Comparison of ENCODE assay signal across 21 cellular contexts in genomic region chr12:115088328-115088994, GRCh38.
DNase-seq lines count a peak whose midpoint lies in the region; ATAC-seq, FAIRE-seq and TF ChIP-seq lines count a peak whose summit lies in the region.
"Had no signal": no experiment of that assay in that cellular context is flagged by ENCODE, and none has a peak within 500 bp of the region (broad histone marks: within the 10 kb centered on the region; RNA-seq: fewer than 3 reads in every experiment).

No MANE protein-coding gene starts in this region.

- no peaks in the 10 kb centered on the region for H3K27me3 ChIP-seq in adrenal gland
- H3K27me3 ChIP-seq in testis = no peaks in the 10 kb centered on the region
- H3K27me3 ChIP-seq in ascending aorta = no peaks in the 10 kb centered on the region
- H3K27me3 ChIP-seq in PC-9 (ENCODE audit: insufficient read depth, low read depth) = peaks cover 20% of the 10 kb centered on the region; the same call in 1 of the 2 replicates
- H3K27me3 ChIP-seq: esophagus muscularis mucosa, sigmoid colon, uterus had no signal

- H3F3A ChIP-seq in PC-9 (ENCODE audit: insufficient read depth, low read depth) = no peaks in the 10 kb centered on the region

- POLR2A ChIA-PET in PC-9 (lab: Charles Lee; ENCODE audit: unreplicated experiment) = no interaction called here

- WGBS in adrenal gland, 4 donors = 48 to 56% (median 48%) methylated on average over 3 of the region's 3 CpGs
- WGBS in testis, 2 donors = 63 to 73% methylated on average over 3 of the region's 3 CpGs

- FAIRE-seq in kidney (lab: Jason Lieb, UNC) = no peak
- FAIRE-seq: colon, GM12891 had no signal

- CTCF ChIA-PET in PC-9 (lab: Charles Lee) = no interaction called here

- H3K9me2 ChIP-seq in PC-9 (ENCODE audit: insufficient read depth) = no peaks in the 10 kb centered on the region

- H2AFZ ChIP-seq in PC-9 = no peak overlapping the region

- peaks cover 18 to 23% of the 10 kb centered on the region in 2 donors for H3K4me1 ChIP-seq in adrenal gland (replicated peaks in 1 of 2)
- H3K4me1 ChIP-seq in kidney (ENCODE audit: control insufficient read depth in 1 of 2, insufficient read depth in 1 of 2, low read depth in 1 of 2, low read length in 2 of 2) = no peaks in the 10 kb centered on the region
- no peaks in the 10 kb centered on the region for H3K4me1 ChIP-seq in testis
- H3K4me1 ChIP-seq in ascending aorta = no peaks in the 10 kb centered on the region
- no peaks in the 10 kb centered on the region for H3K4me1 ChIP-seq in PC-9 (replicated peaks; ENCODE audit: insufficient read depth)
- H3K4me1 ChIP-seq: esophagus muscularis mucosa, sigmoid colon, uterus had no signal

- H3K27ac ChIP-seq in adrenal gland (peak overlapping the region; percentile 6 to 82 (median 74)), kidney (ENCODE audit: low read depth in 2 of 2, low read length in 2 of 2) (no peak overlapping the region), testis (no peak overlapping the region), ascending aorta (no peak overlapping the region), PC-9 (no peak overlapping the region)
- H3K27ac ChIP-seq: esophagus muscularis mucosa, sigmoid colon, uterus had no signal

- no peak for ATAC-seq in HG02642 (IDR thresholded peaks at IDR 0.05; ENCODE audit: poor library complexity, unreplicated experiment)
- ATAC-seq: activated naive CD8-positive, alpha-beta T cell treated with anti-CD3 and anti-CD28 coated beads, Interleukin-2, amount 50 U/mL, for 24 hours; natural killer cell treated with Interleukin-12 subunit alpha and Interleukin-12 subunit beta and Interleukin-15 and Interleukin-18, amount 100 ng/mL, for 72 hours had no signal

- intact Hi-C loops in adrenal gland (cut with DNase I) = no loop called here
- intact Hi-C loops in kidney (cut with DNase I) = no loop called here
- intact Hi-C loops in testis (cut with DNase I; ENCODE audit: low total_unique reads) = no loop called here
- intact Hi-C loops in ascending aorta (cut with DNase I) = no loop called here
- intact Hi-C loops in PC-9 (cut with micrococcal nuclease; ENCODE audit: unreplicated experiment) = no loop called here

- H4K20me1 ChIP-seq in PC-9 (ENCODE audit: insufficient read depth) = no peaks in the 10 kb centered on the region

- DNase-seq in GM04504 (ENCODE audit: low read depth) = peak; percentile 24
- DNase-seq in adrenal gland = peak; percentile 84 to 95 (median 91)
- peak; percentile 66 for DNase-seq in kidney
- DNase-seq in testis = peak; percentile 84
- DNase-seq in ascending aorta (ENCODE audit: low spot score in 2 of 2) = no peak
- no peak for DNase-seq in PC-9
- DNase-seq: activated B cell treated with CpG ODN at 0.5 μM for 24 hours; activated CD4-positive, alpha-beta T cell treated with anti-CD3 and anti-CD28 coated beads, Interleukin-2, amount 50 U/mL, for 4 hours; activated CD8-positive, alpha-beta memory T cell treated with anti-CD3 and anti-CD28 coated beads, Interleukin-2, amount 50 U/mL, for 4 hours; activated gamma-delta T cell; activated naive CD8-positive, alpha-beta T cell treated with anti-CD3 and anti-CD28 coated beads, Interleukin-2, amount 50 U/mL, for 24 hours; kidney glomerular epithelial cell; midbrain; NCI-H510A treated with DMSO at 0.1 percent for 48 hours; sigmoid colon; uterus had no signal

- H3K36me3 ChIP-seq in adrenal gland (replicated peaks in 1 of 2) (no peaks in the 10 kb centered on the region), kidney (ENCODE audit: control insufficient read depth in 1 of 2, insufficient read depth in 2 of 2, low read length in 2 of 2) (no peaks in the 10 kb centered on the region), testis (ENCODE audit: low read depth, missing control alignments) (no peaks in the 10 kb centered on the region), ascending aorta (no peaks in the 10 kb centered on the region), PC-9 (ENCODE audit: low read depth) (no peaks in the 10 kb centered on the region)
- H3K36me3 ChIP-seq: esophagus muscularis mucosa, sigmoid colon, uterus had no signal

- no peak overlapping the region for H3K9ac ChIP-seq in kidney (ENCODE audit: low read length in 2 of 2)

- H3K79me2 ChIP-seq in PC-9 (ENCODE audit: low read depth) = no peaks in the 10 kb centered on the region

- no peak for TF ChIP-seq POLR2A in adrenal gland (IDR thresholded peaks at IDR 0.05)
- TF ChIP-seq POLR2A in testis (IDR thresholded peaks at IDR 0.05) = no peak

- TF ChIP-seq CTCF in adrenal gland (IDR thresholded peaks at IDR 0.05) = no peak
- TF ChIP-seq CTCF in kidney (IDR thresholded peaks at IDR 0.05; ENCODE audit: borderline replicate concordance, extremely low read depth, insufficient read depth) = no peak
- TF ChIP-seq CTCF in testis (IDR thresholded peaks at IDR 0.05) = peak in 1 of 3 experiments; percentile 6
- TF ChIP-seq CTCF in ascending aorta (IDR thresholded peaks at IDR 0.05) = no peak
- no peak for TF ChIP-seq CTCF in PC-9 (conservative IDR thresholded peaks at IDR 0.05)

- BruUV-seq in PC-9 (replicated peaks; lab: Mats Ljungman, UMichigan) = no TSS peak

- H3K9me3 ChIP-seq in adrenal gland (replicated peaks in 1 of 3) (no peaks in the 10 kb centered on the region), kidney (ENCODE audit: control insufficient read depth in 1 of 2, low read length in 2 of 2) (peaks cover 0 to 3% of the 10 kb centered on the region in 2 donors), testis (no peaks in the 10 kb centered on the region), ascending aorta (no peaks in the 10 kb centered on the region), PC-9 (ENCODE audit: insufficient read depth, low read depth) (no peaks in the 10 kb centered on the region)
- H3K9me3 ChIP-seq: esophagus muscularis mucosa, sigmoid colon, uterus had no signal

- H3K4me3 ChIP-seq in adrenal gland (no peak overlapping the region), kidney (ENCODE audit: low read length in 2 of 2) (no peak overlapping the region), testis (no peak overlapping the region), ascending aorta (no peak overlapping the region), PC-9 (no peak overlapping the region)
- H3K4me3 ChIP-seq: esophagus muscularis mucosa, sigmoid colon, uterus had no signal

- no peak overlapping the region for H3K4me2 ChIP-seq in PC-9

Comparison
In these comparisons a context has a peak if more than half of its experiments do, and no peak if none do; other contexts are left out.
1. DNase-seq: peak in GM04504 (single experiment), adrenal gland (7 of 7), kidney (single experiment) and testis (single experiment); none in ascending aorta (0 of 2) and PC-9 (0 of 2).
2. H3K27ac ChIP-seq: peak in adrenal gland (5 of 5); none in kidney (0 of 2), testis (0 of 2), ascending aorta (0 of 2) and PC-9 (single experiment).